In genomic region chr9:72592501-72593403, GRCh38 we compare ENCODE assay signal across 8 cellular contexts.
A peak's percentile ranks its signal among the peaks of the same experiment; 100 is the strongest.
DNase-seq lines count a peak whose midpoint lies in the region; ATAC-seq and TF ChIP-seq lines count a peak whose summit lies in the region.

No MANE protein-coding gene starts in this region.

- H3K9me3 Mint-ChIP-seq in T-cell, result no peaks in the 10 kb centered on the region

- no peak overlapping the region for H3K4me3 Mint-ChIP-seq in T-cell

- CTCF ChIA-PET in AG04450 (lab: Charles Lee) (interaction anchor here (0.5 to 3.6 kb wide), 37 partner anchors 8 to 316 kb away, joined by 3 to 27 read pairs (median 3); partner anchors contain the start of gene ZFAND5), T-cell (lab: Charles Lee) (interaction anchor here (0.6 to 7.4 kb wide), 5 partner anchors 14 to 312 kb away, joined by 3 to 78 read pairs (median 4); no protein-coding TSS in a partner anchor)

- H3K4me3 ChIP-seq in AG04450 (ENCODE audit: low read depth, low read length), result no peak overlapping the region

- H3K36me3 Mint-ChIP-seq in T-cell, result no peaks in the 10 kb centered on the region

- H3K4me1 Mint-ChIP-seq in T-cell, result peaks cover 6 to 14% (median 8%) of the 10 kb centered on the region in 3 donors

- peaks cover 0 to 2% of the 10 kb centered on the region in 2 donors for H3K27me3 Mint-ChIP-seq in T-cell

- H3K27ac ChIP-seq in AG04450 (ENCODE audit: low read depth, low read length), result no peak overlapping the region

- H3K9me3 ChIP-seq in AG04450 (ENCODE audit: control insufficient read depth, insufficient read depth, low read length), result no peaks in the 10 kb centered on the region

- TF ChIP-seq CTCF in AG04450 (IDR thresholded peaks at IDR 0.05; ENCODE audit: low read depth, low read length), result peak; percentile 75
- peak; percentile 69 for TF ChIP-seq CTCF in GM10266 (IDR thresholded peaks at IDR 0.05; ENCODE audit: control insufficient read depth, insufficient read depth, low read depth, missing control alignments)

- peak; percentile 42 for DNase-seq in AG04450 (ENCODE audit: low read depth, low spot score)
- DNase-seq in GM10266 (ENCODE audit: extremely low spot score), result peak; percentile 37
- DNase-seq in NCI-H1105 treated with DMSO at 0.1 percent for 48 hours (lab: John Stamatoyannopoulos, UW), result peak; percentile 74
- DNase-seq in T-cell, result peak in 11 of 34 experiments; percentile 2 to 40 (median 14)
- peak; percentile 25 for DNase-seq in epidermal melanocyte (ENCODE audit: insufficient read length, low spot score)
- peak; percentile 69 for DNase-seq in midbrain (lab: John Stamatoyannopoulos, UW)

- H3K27ac Mint-ChIP-seq in T-cell, result no peak overlapping the region

- ATAC-seq in HG02642 (IDR thresholded peaks at IDR 0.05; ENCODE audit: poor library complexity, unreplicated experiment) (peak; percentile 82), T-cell (replicated peaks in 1 of 4) (peak; percentile 59 to 74 (median 70)), HG03095 (IDR thresholded peaks at IDR 0.05; ENCODE audit: unreplicated experiment) (no peak)

- H3K27me3 ChIP-seq in AG04450 (ENCODE audit: control insufficient read depth, insufficient read depth, low read length), result no peaks in the 10 kb centered on the region

- POLR2A ChIA-PET in AG04450 (lab: Yijun Ruan, JAX) (interaction anchor here (1.7 kb wide), 1 partner anchor 228 kb away, joined by 6 read pairs; the partner anchor contains the start of gene ZFAND5), T-cell (lab: Charles Lee) (no interaction called here)
